In genomic region chr15:28737521-28738199, GRCh38 we compare ENCODE assay signal across 8 cellular contexts. TPM values are rescaled to one million over a fixed set of nuclear protein-coding genes. Genes with fewer than 3 reads are reported as not detected.
DNase-seq lines count a peak whose midpoint lies in the region; ATAC-seq and TF ChIP-seq lines count a peak whose summit lies in the region.
"Not testable (repeated sequence)": the region's sequence is repeated elsewhere in the genome, so short reads cannot be mapped to it uniquely, and the experiment has no call there.

No MANE protein-coding gene starts in this region.

- H3K27ac ChIP-seq in Panc1 (ENCODE audit: low read length) (peak overlapping the region; percentile 57), layer of hippocampus (ENCODE audit: low read depth, low read length) (peak overlapping the region; percentile 46), aorta (ENCODE audit: low read depth in 1 of 2, low read length in 2 of 2) (peak overlapping the region; percentile 74 to 82)

- DNase-seq in Panc1 (ENCODE audit: low read depth, low spot score); activated T-helper 2 cell treated with anti-CD3 and anti-CD28 coated beads, Interferon-gamma antibody, Interleukin-2, Interleukin-4, amounts not matched to agents 10 μg/mL and 5 μg/mL and 100 μg/mL, durations not matched to agents 14 hours and 24 hours and 36 hours (ENCODE audit: low spot score); retinal pigment epithelial cell (ENCODE audit: low read depth): not testable (repeated sequence)
- DNase-seq in endothelial cell (ENCODE audit: low spot score): peak; percentile 44
- peak; percentile 65 to 82 for DNase-seq in aorta

- not testable (repeated sequence) for TF ChIP-seq CTCF in Panc1 (IDR thresholded peaks at IDR 0.05); endothelial cell (IDR thresholded peaks at IDR 0.05; ENCODE audit: unreplicated experiment); retinal pigment epithelial cell (conservative IDR thresholded peaks at IDR 0.05; ENCODE audit: low read depth, low read length)

- POLR2A ChIA-PET in Panc1 (lab: Charles Lee): not testable (repeated sequence)

- not testable (repeated sequence) for H3K4me1 Mint-ChIP-seq in activated T-helper 2 cell treated with anti-CD3 and anti-CD28 coated beads, Interferon-gamma antibody, Interleukin-2, Interleukin-4, amounts not matched to agents 10 μg/mL and 5 μg/mL and 100 μg/mL, durations not matched to agents 14 hours and 24 hours and 36 hours (ENCODE audit: low read depth); endothelial cell (ENCODE audit: unreplicated experiment)

- H3K4me1 ChIP-seq in Panc1 (ENCODE audit: control insufficient read depth, insufficient read depth, low read length); aorta (ENCODE audit: control insufficient read depth in 1 of 2, insufficient read depth in 2 of 2, low read length in 2 of 2): not testable (repeated sequence)

- H3K27me3 ChIP-seq in Panc1 (ENCODE audit: control insufficient read depth, insufficient read depth, low read length); layer of hippocampus (ENCODE audit: control insufficient read depth, insufficient read depth, low read length); aorta (ENCODE audit: control insufficient read depth in 1 of 2, insufficient read depth in 2 of 2, low read length in 1 of 2): not testable (repeated sequence)

- peak overlapping the region; percentile 58 for H3K4me3 Mint-ChIP-seq in activated T-helper 2 cell treated with anti-CD3 and anti-CD28 coated beads, Interferon-gamma antibody, Interleukin-2, Interleukin-4, amounts not matched to agents 10 μg/mL and 5 μg/mL and 100 μg/mL, durations not matched to agents 14 hours and 24 hours and 36 hours (ENCODE audit: low read depth)
- peak overlapping the region; percentile 85 for H3K4me3 Mint-ChIP-seq in endothelial cell (ENCODE audit: unreplicated experiment)

- not testable (repeated sequence) for H3K9me3 Mint-ChIP-seq in activated T-helper 2 cell treated with anti-CD3 and anti-CD28 coated beads, Interferon-gamma antibody, Interleukin-2, Interleukin-4, amounts not matched to agents 10 μg/mL and 5 μg/mL and 100 μg/mL, durations not matched to agents 14 hours and 24 hours and 36 hours; endothelial cell (ENCODE audit: unreplicated experiment)

- intact Hi-C loops in Panc1 (cut with micrococcal nuclease; ENCODE audit: unreplicated experiment); activated T-helper 2 cell treated with anti-CD3 and anti-CD28 coated beads, Interferon-gamma antibody, Interleukin-2, Interleukin-4, amounts not matched to agents 10 μg/mL and 5 μg/mL and 100 μg/mL, durations not matched to agents 14 hours and 24 hours and 36 hours (cut with micrococcal nuclease); aorta (cut with DNase I): not testable (repeated sequence)

- H3K27me3 Mint-ChIP-seq in activated T-helper 2 cell treated with anti-CD3 and anti-CD28 coated beads, Interferon-gamma antibody, Interleukin-2, Interleukin-4, amounts not matched to agents 10 μg/mL and 5 μg/mL and 100 μg/mL, durations not matched to agents 14 hours and 24 hours and 36 hours (ENCODE audit: low read depth); endothelial cell (ENCODE audit: unreplicated experiment): not testable (repeated sequence)

- H3K36me3 ChIP-seq in Panc1 (ENCODE audit: control insufficient read depth, insufficient read depth, low read length); aorta (ENCODE audit: control insufficient read depth in 1 of 2, insufficient read depth in 2 of 2, low read length in 1 of 2): not testable (repeated sequence)

- H3K4me3 ChIP-seq in Panc1 (ENCODE audit: low read depth in 2 of 2, low read length in 2 of 2) (peak overlapping the region; percentile 41 to 45), retinal pigment epithelial cell (ENCODE audit: low read length) (peak overlapping the region; percentile 25), aorta (ENCODE audit: low read length in 2 of 2) (peak overlapping the region; percentile 37 to 51)

- CTCF ChIA-PET in Panc1 (lab: Charles Lee): not testable (repeated sequence)

- in situ Hi-C loops in Panc1 (cut with HindIII; ENCODE audit: low pct_unique_long_range_greater_than_20kb, low sequenced_read_pairs): not testable (repeated sequence)

- BruUV-seq in Panc1 (replicated peaks; lab: Mats Ljungman, UMichigan): not testable (repeated sequence)

- 0% methylated on average over 26 to 94 of the region's 101 CpGs for WGBS in aorta, 2 donors

- not testable (repeated sequence) for H3K9me3 ChIP-seq in Panc1 (ENCODE audit: control insufficient read depth, insufficient read depth, low read depth, low read length); aorta (ENCODE audit: control insufficient read depth, low read length)

- H3K27ac Mint-ChIP-seq in activated T-helper 2 cell treated with anti-CD3 and anti-CD28 coated beads, Interferon-gamma antibody, Interleukin-2, Interleukin-4, amounts not matched to agents 10 μg/mL and 5 μg/mL and 100 μg/mL, durations not matched to agents 14 hours and 24 hours and 36 hours; endothelial cell (ENCODE audit: unreplicated experiment): not testable (repeated sequence)

- ATAC-seq in GM18498 (IDR thresholded peaks at IDR 0.05; ENCODE audit: unreplicated experiment): peak; percentile 57
- ATAC-seq in HG02885 (IDR thresholded peaks at IDR 0.05; ENCODE audit: poor library complexity, unreplicated experiment): peak; percentile 66
- peak; percentile 98 for ATAC-seq in Panc1
- ATAC-seq in aorta (ENCODE audit: low FRiP score): peak; percentile 93

- H3K36me3 Mint-ChIP-seq in activated T-helper 2 cell treated with anti-CD3 and anti-CD28 coated beads, Interferon-gamma antibody, Interleukin-2, Interleukin-4, amounts not matched to agents 10 μg/mL and 5 μg/mL and 100 μg/mL, durations not matched to agents 14 hours and 24 hours and 36 hours (ENCODE audit: low read depth); endothelial cell (ENCODE audit: low read depth, unreplicated experiment): not testable (repeated sequence)

RNA-seq across cellular contexts. Expression of gene GOLGA8M, which starts 25.4 kb away (rescaled TPM):
- total RNA-seq in Panc1 (2021; ENCODE audit: unreplicated experiment) (0.87 TPM), endothelial cell (ENCODE audit: unreplicated experiment) (1.3 TPM), aorta (10 to 100 TPM in 1 of 2 donors, 1 to 10 TPM in 1; 4.3 to 10.7 TPM)
- 0.56 TPM for polyA plus RNA-seq in Panc1 (2012; ENCODE audit: insufficient read length)
- 0.55 and 0.96 TPM in 2 replicates for total RNA-seq in activated T-helper 2 cell treated with anti-CD3 and anti-CD28 coated beads, Interferon-gamma antibody, Interleukin-2, Interleukin-4, amounts not matched to agents 10 μg/mL and 5 μg/mL and 100 μg/mL, durations not matched to agents 14 hours and 24 hours and 36 hours
- under 1 TPM; 0.23 to 0.63 TPM for polyA plus RNA-seq in aorta
